In the genomic region with DNA sequence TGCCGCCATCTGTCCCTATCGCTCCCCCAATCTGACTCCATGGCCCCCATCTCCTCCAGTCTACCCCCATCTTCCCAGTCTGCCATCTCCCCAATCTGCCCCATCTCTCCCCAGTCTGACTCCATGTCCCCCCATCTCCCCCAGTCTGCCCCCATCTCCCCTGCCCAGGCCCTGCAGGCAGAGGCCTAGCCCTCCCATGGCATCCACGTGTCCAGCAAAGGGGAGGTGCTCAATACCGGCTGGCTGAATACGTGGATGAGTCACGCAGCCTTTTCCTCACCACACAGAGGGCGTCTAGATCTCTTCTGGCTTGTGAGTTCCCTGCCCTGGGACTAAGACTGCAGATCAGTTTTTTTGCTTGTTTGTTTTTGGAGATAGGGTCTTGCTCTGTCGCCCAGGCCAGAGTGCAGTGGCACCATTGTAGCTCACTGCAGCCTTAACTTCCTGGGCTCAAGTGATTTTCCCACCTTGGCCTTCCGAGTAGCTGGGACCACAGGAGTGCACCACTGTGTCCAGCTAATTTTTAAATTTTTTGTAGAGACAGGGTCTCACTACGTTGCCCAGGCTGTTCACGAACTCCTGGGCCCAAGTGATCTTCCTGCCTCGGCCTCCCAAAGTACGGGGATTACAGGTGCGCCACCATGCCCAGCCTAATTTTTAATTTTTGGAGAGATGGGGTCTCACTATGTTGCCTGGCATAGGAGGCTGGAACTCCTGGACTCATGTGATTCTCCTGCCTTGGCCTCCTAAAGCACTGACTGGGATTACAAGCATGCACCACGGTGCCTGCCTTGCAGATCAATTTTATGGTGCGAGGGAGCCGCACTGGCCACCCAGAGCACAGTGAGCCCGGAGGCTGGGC, we compare ENCODE assay signal across 8 cellular contexts. TPM values are rescaled to one million over a fixed set of nuclear protein-coding genes. Genes with fewer than 3 reads are reported as not detected.
A peak's percentile ranks its signal among the peaks of the same experiment; 100 is the strongest.
DNase-seq lines count a peak whose midpoint lies in the region; ATAC-seq, FAIRE-seq and TF ChIP-seq lines count a peak whose summit lies in the region.

No MANE protein-coding gene starts in this region.

- ATAC-seq in A549: peak; percentile 91 to 93
- ATAC-seq in GM18868 (IDR thresholded peaks at IDR 0.05; ENCODE audit: unreplicated experiment): peak; percentile 30
- ATAC-seq in left colon: peak; percentile 87
- ATAC-seq in GM19035 (IDR thresholded peaks at IDR 0.05; ENCODE audit: unreplicated experiment): no peak

- peak overlapping the region; percentile 96 to 98 for H3K27ac ChIP-seq in A549

- TF ChIP-seq CTCF in A549 (IDR thresholded peaks at IDR 0.05): no peak

- H3K4me2 ChIP-seq in A549: peak overlapping the region; percentile 95

- POLR2A ChIA-PET in A549 (lab: Yijun Ruan, JAX): interaction anchor here (1.1 to 1.4 kb wide), 3 partner anchors 13 to 16 kb away, joined by 3 to 4 read pairs (median 3); partner anchors contain the start of gene GPR146

- peak; percentile 68 for FAIRE-seq in A549 (lab: Jason Lieb, UNC)

- CTCF ChIA-PET in A549 (lab: Yijun Ruan, JAX): interaction anchor here (1.1 to 14.9 kb wide), 3 partner anchors 16 to 37 kb away, joined by 5 to 138 read pairs (median 7); partner anchors contain the start of gene GPR146

- DNase-seq in A549 (ENCODE audit: low read depth in 1 of 2, low spot score in 1 of 2) (peak; percentile 90 to 99), NCI-H2227 (lab: John Stamatoyannopoulos, UW; ENCODE audit: unreplicated experiment) (peak; percentile 75), dedifferentiated amniotic fluid mesenchymal stem cell (ENCODE audit: extremely low spot score) (peak; percentile 91), left colon (peak; percentile 77 to 94)
- DNase-seq in activated CD4-positive, alpha-beta T cell treated with anti-CD3 and anti-CD28 coated beads for 4 hours: peak; percentile 58 to 61
- DNase-seq in stimulated activated CD4-positive, alpha-beta T cell treated with anti-CD3 and anti-CD28 coated beads, Interleukin-1b, Interleukin-23, amount 100 ng/mL, for 24 hours (ENCODE audit: low read depth in 4 of 4, low spot score in 1 of 4): peak; percentile 15 to 54 (median 38)

- TF ChIP-seq POLR2A in A549 (IDR thresholded peaks at IDR 0.05; ENCODE audit: low read length): peak; percentile 57

- no peaks in the 10 kb centered on the region for H3K9me3 ChIP-seq in A549

- peak overlapping the region; percentile 83 for H3K4me3 ChIP-seq in A549

- intact Hi-C loops in left colon (cut with DNase I, micrococcal nuclease): no loop called here

- no peak for TF ChIP-seq EP300 in A549 (IDR thresholded peaks at IDR 0.05)

- peaks cover 14% of the 10 kb centered on the region for H3K4me1 ChIP-seq in A549

- WGBS in A549 (ENCODE audit: missing lambda C conversion rate): 47% methylated on average over 14 of the region's 18 CpGs

- no peak for TF ChIP-seq RAD21 in A549 (conservative IDR thresholded peaks at IDR 0.05 in 1 of 2, IDR thresholded peaks at IDR 0.05 in 1 of 2)

TF ChIP-seq in A549, 52 proteins besides CTCF, POLR2A, EP300 and RAD21 (continues in another document):
- TF ChIP-seq EHF (CRISPR knock-in tag; IDR thresholded peaks at IDR 0.05) (no peak), CHD4 (IDR thresholded peaks at IDR 0.05; ENCODE audit: borderline replicate concordance) (no peak), USF2 (IDR thresholded peaks at IDR 0.05) (peak; percentile 37; the same call in 1 of the 2 replicates), NR3C1 (IDR thresholded peaks at IDR 0.05) (no peak), PHF8 (IDR thresholded peaks at IDR 0.05; ENCODE audit: borderline replicate concordance, low read depth) (no peak), RFX5 (IDR thresholded peaks at IDR 0.05) (no peak), FOSL2 (IDR thresholded peaks at IDR 0.05) (peak; percentile 59; the same call in 1 of the 2 replicates), FOSL2 (CRISPR knock-in tag; IDR thresholded peaks at IDR 0.05) (peak; percentile 94), HOXA7 (CRISPR knock-in tag; IDR thresholded peaks at IDR 0.05) (no peak), TFCP2L1 (CRISPR knock-in tag; IDR thresholded peaks at IDR 0.05) (no peak), MAFK (IDR thresholded peaks at IDR 0.05; ENCODE audit: partially characterized antibody) (no peak), GATA3 (IDR thresholded peaks at IDR 0.05; ENCODE audit: borderline replicate concordance) (no peak), CHD2 (IDR thresholded peaks at IDR 0.05; ENCODE audit: low read length, partially characterized antibody) (no peak), SREBF2 (IDR thresholded peaks at IDR 0.05) (no peak), RCOR1 (IDR thresholded peaks at IDR 0.05; ENCODE audit: low read depth, low read length) (no peak), RARB (CRISPR knock-in tag; IDR thresholded peaks at IDR 0.05) (no peak), MYC (IDR thresholded peaks at IDR 0.05; ENCODE audit: borderline replicate concordance, low read length) (peak; percentile 94), HOXB13 (CRISPR knock-in tag; IDR thresholded peaks at IDR 0.05; ENCODE audit: low read depth) (no peak), HOXB5 (CRISPR knock-in tag; IDR thresholded peaks at IDR 0.05) (no peak), JUN (IDR thresholded peaks at IDR 0.05) (peak in 1 of 2 experiments; percentile 5; a peak in 1 of 5 replicates), TP53 (CRISPR knock-in tag; IDR thresholded peaks at IDR 0.05) (no peak), FOSB (CRISPR knock-in tag; IDR thresholded peaks at IDR 0.05) (no peak), KDM1A (IDR thresholded peaks at IDR 0.05; ENCODE audit: low read depth) (no peak), HEYL (CRISPR knock-in tag; IDR thresholded peaks at IDR 0.05) (no peak), SMC3 (IDR thresholded peaks at IDR 0.05) (no peak), ZC3H11A (IDR thresholded peaks at IDR 0.05) (no peak)
- TF ChIP-seq, protein P1, sequence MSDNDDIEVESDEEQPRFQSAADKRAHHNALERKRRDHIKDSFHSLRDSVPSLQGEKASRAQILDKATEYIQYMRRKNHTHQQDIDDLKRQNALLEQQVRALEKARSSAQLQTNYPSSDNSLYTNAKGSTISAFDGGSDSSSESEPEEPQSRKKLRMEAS (IDR thresholded peaks at IDR 0.05): peak; percentile 90
- TF ChIP-seq, protein P2, sequence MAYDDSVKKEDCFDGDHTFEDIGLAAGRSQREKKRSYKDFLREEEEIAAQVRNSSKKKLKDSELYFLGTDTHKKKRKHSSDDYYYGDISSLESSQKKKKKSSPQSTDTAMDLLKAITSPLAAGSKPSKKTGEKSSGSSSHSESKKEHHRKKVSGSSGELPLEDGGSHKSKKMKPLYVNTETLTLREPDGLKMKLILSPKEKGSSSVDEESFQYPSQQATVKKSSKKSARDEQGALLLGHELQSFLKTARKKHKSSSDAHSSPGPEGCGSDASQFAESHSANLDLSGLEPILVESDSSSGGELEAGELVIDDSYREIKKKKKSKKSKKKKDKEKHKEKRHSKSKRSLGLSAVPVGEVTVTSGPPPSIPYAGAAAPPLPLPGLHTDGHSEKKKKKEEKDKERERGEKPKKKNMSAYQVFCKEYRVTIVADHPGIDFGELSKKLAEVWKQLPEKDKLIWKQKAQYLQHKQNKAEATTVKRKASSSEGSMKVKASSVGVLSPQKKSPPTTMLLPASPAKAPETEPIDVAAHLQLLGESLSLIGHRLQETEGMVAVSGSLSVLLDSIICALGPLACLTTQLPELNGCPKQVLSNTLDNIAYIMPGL (CRISPR knock-in tag; IDR thresholded peaks at IDR 0.05; ENCODE audit: borderline replicate concordance): no peak

RNA-seq across cellular contexts. Expression of gene GPR146, which starts 15.3 kb away (rescaled TPM):
- polyA plus RNA-seq in A549 (2011; rRNA removed) (0.50 and 0.87 TPM in 2 replicates), A549 (2017; fragmentation: RNase III; extraction: RNeasy Plus Mini Kit Qiagen cat#74134 plus additional on column Dnase treatment) (0.70 to 0.75 TPM (median 0.74 TPM) in 3 replicates)
- polyA plus RNA-seq in A549 (2012; cell fraction: cytosol; rRNA removed): 1.3 and 2.3 TPM in 2 replicates
- polyA plus RNA-seq in A549 (2012; cell fraction: nucleus; rRNA removed): 1.7 and 2.9 TPM in 2 replicates
- polyA minus RNA-seq in A549 (2011; rRNA and poly(A)+ RNA removed): 0.68 and 1.7 TPM in 2 replicates
- 1 to 10 TPM; 4.0 to 7.4 TPM for total RNA-seq in left colon

RNA-seq across cellular contexts. Expression of gene CYP2W1, which starts 46.0 kb away (rescaled TPM):
- polyA plus RNA-seq in A549 (2011; rRNA removed): not detected in 2 replicates
- polyA plus RNA-seq in A549 (2012; cell fraction: cytosol; rRNA removed): 0.01 TPM in 1 of 2 replicates, not detected in the other
- 0.12 and 0.22 TPM in 2 replicates for polyA plus RNA-seq in A549 (2012; cell fraction: nucleus; rRNA removed)
- not detected in 3 replicates for polyA plus RNA-seq in A549 (2017; fragmentation: RNase III; extraction: RNeasy Plus Mini Kit Qiagen cat#74134 plus additional on column Dnase treatment)
- not detected in 2 replicates for polyA minus RNA-seq in A549 (2011; rRNA and poly(A)+ RNA removed)
- total RNA-seq in left colon: 1 to 10 TPM; 1.2 to 3.6 TPM

RNA-seq across cellular contexts. Expression of gene COX19, which starts 53.7 kb away (rescaled TPM):
- polyA plus RNA-seq in A549 (2011; rRNA removed) (5.4 and 7.6 TPM in 2 replicates), A549 (2017; fragmentation: RNase III; extraction: RNeasy Plus Mini Kit Qiagen cat#74134 plus additional on column Dnase treatment) (6.2 to 7.1 TPM (median 7.0 TPM) in 3 replicates)
- 3.9 and 4.5 TPM in 2 replicates for polyA plus RNA-seq in A549 (2012; cell fraction: cytosol; rRNA removed)
- 4.3 and 5.9 TPM in 2 replicates for polyA plus RNA-seq in A549 (2012; cell fraction: nucleus; rRNA removed)
- polyA minus RNA-seq in A549 (2011; rRNA and poly(A)+ RNA removed): 4.5 and 5.2 TPM in 2 replicates
- 10 to 100 TPM; 13.5 to 15.2 TPM for total RNA-seq in left colon

RNA-seq across cellular contexts. Expression of gene GPER1, which starts 58.9 kb away (rescaled TPM):
- 0.23 and 0.30 TPM in 2 replicates for polyA plus RNA-seq in A549 (2011; rRNA removed)
- polyA plus RNA-seq in A549 (2012; cell fraction: cytosol; rRNA removed): 0.46 and 0.70 TPM in 2 replicates
- 0.72 and 0.91 TPM in 2 replicates for polyA plus RNA-seq in A549 (2012; cell fraction: nucleus; rRNA removed)
- 0.50 to 0.80 TPM (median 0.54 TPM) in 3 replicates for polyA plus RNA-seq in A549 (2017; fragmentation: RNase III; extraction: RNeasy Plus Mini Kit Qiagen cat#74134 plus additional on column Dnase treatment)
- polyA minus RNA-seq in A549 (2011; rRNA and poly(A)+ RNA removed): 0.44 and 0.45 TPM in 2 replicates
- 10 to 100 TPM in 1 of 2 donors, 1 to 10 TPM in 1; 7.2 to 20.8 TPM for total RNA-seq in left colon

Comparison
In these comparisons a context has a peak if more than half of its experiments do, and no peak if none do; other contexts are left out.
1. DNase-seq: peak in every context shown above with its lines; median percentile 94 in A549; 91 in dedifferentiated amniotic fluid mesenchymal stem cell; 86 in left colon; 75 in NCI-H2227; 60 in activated CD4-positive, alpha-beta T cell treated with anti-CD3 and anti-CD28 coated beads for 4 hours; 38 in stimulated activated CD4-positive, alpha-beta T cell treated with anti-CD3 and anti-CD28 coated beads, Interleukin-1b, Interleukin-23, amount 100 ng/mL, for 24 hours.